Comparison of ENCODE assay signal across 14 cellular contexts in the genomic region with DNA sequence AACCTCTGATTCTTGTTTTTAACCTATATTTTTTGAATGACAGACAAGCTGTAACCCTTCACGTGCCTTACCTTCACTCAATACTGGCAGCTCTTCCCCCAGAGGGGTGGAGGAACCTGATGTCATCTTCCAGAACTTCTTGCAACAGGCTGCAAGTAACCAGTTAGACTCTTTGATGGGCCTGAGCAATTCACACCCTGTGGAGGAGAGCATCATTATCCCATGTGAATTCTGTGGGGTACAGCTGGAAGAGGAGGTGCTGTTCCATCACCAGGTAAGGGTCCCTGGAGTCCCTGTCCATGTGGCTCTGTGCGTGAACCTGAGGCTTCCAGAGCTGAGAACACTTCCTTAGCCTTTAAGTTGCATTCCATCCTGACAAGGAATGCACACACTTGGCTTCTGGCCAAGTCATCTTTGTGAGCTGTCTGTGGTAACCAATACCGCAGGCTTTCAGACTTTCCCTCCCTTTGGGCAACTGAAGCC. TPM values are rescaled to one million over a fixed set of nuclear protein-coding genes. Genes with fewer than 3 reads are reported as not detected.
DNase-seq lines count a peak whose midpoint lies in the region; ATAC-seq and TF ChIP-seq lines count a peak whose summit lies in the region.
"Had no signal": no experiment of that assay in that cellular context is flagged by ENCODE, and none has a peak within 500 bp of the region (broad histone marks: within the 10 kb centered on the region; RNA-seq: fewer than 3 reads in every experiment).

No MANE protein-coding gene starts in this region.

- in situ Hi-C loops in GM23248 (cut with MboI): no loop called here

- WGBS in GM23248 (ENCODE audit: low coverage in 1 of 2, low lambda C conversion rate in 2 of 2, missing lambda C conversion rate in 2 of 2), 2 experiments: 73 to 85% methylated on average over 3 of the region's 3 CpGs

- no peak overlapping the region for H3K4me2 ChIP-seq in GM23248 (ENCODE audit: unreplicated experiment)
- H3K4me2 ChIP-seq: neural progenitor cell had no signal

- intact Hi-C loops in A673 (cut with micrococcal nuclease; ENCODE audit: unreplicated experiment): no loop called here
- intact Hi-C loops in Right ventricle myocardium inferior (cut with DNase I): no loop called here

- H3K4me1 Mint-ChIP-seq in T-helper 17 cell: peaks cover 9% of the 10 kb centered on the region
- H3K4me1 Mint-ChIP-seq in effector memory CD8-positive, alpha-beta T cell (ENCODE audit: low read depth in 2 of 2): no peaks in the 10 kb centered on the region
- H3K4me1 Mint-ChIP-seq: central memory CD8-positive, alpha-beta T cell had no signal

- H3K36me3 ChIP-seq in A673 (ENCODE audit: insufficient read depth, low read length, poor library complexity, severe bottlenecking) (peaks cover 65% of the 10 kb centered on the region), GM23248 (ENCODE audit: low read depth) (peaks cover 55% of the 10 kb centered on the region)
- H3K36me3 ChIP-seq: neural progenitor cell had no signal

- H3F3A ChIP-seq in GM23248 (ENCODE audit: insufficient read depth): no peaks in the 10 kb centered on the region

- H3K9me2 ChIP-seq in GM23248 (ENCODE audit: insufficient read depth): no peaks in the 10 kb centered on the region

- TF ChIP-seq CTCF in A673 (conservative IDR thresholded peaks at IDR 0.05; ENCODE audit: low read depth, low read length): no peak

- H3K27ac ChIP-seq in A673 (ENCODE audit: low read depth, low read length, poor library complexity, severe bottlenecking) (no peak overlapping the region), GM23248 (no peak overlapping the region)
- H3K27ac ChIP-seq: neural progenitor cell, transverse colon had no signal

- peaks cover 14% of the 10 kb centered on the region for H3K36me3 Mint-ChIP-seq in T-helper 17 cell (ENCODE audit: low read depth)
- H3K36me3 Mint-ChIP-seq in effector memory CD8-positive, alpha-beta T cell (ENCODE audit: insufficient read depth): peaks cover 95% of the 10 kb centered on the region

- H3K9me3 ChIP-seq in A673 (ENCODE audit: low read depth, low read length, poor library complexity, severe bottlenecking): no peaks in the 10 kb centered on the region
- no peaks in the 10 kb centered on the region for H3K9me3 ChIP-seq in GM23248 (ENCODE audit: low read depth)
- H3K9me3 ChIP-seq in T-helper 17 cell (ENCODE audit: control insufficient read depth, low read length, poor library complexity, severe bottlenecking): no peaks in the 10 kb centered on the region
- H3K9me3 ChIP-seq: transverse colon had no signal

- H3K4me3 ChIP-seq in A673 (ENCODE audit: low read depth, low read length, poor library complexity, severe bottlenecking): no peak overlapping the region
- no peak overlapping the region for H3K4me3 ChIP-seq in GM23248
- H3K4me3 ChIP-seq: neural progenitor cell, transverse colon had no signal

- DNase-seq in A673 (ENCODE audit: low spot score) (peak; percentile 61), GM23248 (peak; percentile 51), T-helper 17 cell (no peak), glomerular visceral epithelial cell (ENCODE audit: extremely low spot score) (peak; percentile 90), Right ventricle myocardium inferior (ENCODE audit: missing footprints) (no peak), mucosa of gallbladder (ENCODE audit: low spot score) (no peak)
- DNase-seq in effector memory CD8-positive, alpha-beta T cell: no peak
- DNase-seq: activated CD4-positive, alpha-beta T cell treated with anti-CD3 and anti-CD28 coated beads, Interleukin-2, amount 50 U/mL, for 4 hours; NCI-H187; stimulated activated CD4-positive, alpha-beta T cell treated with anti-CD3 and anti-CD28 coated beads, Interleukin-4, amount 100 ng/mL, for 24 hours; transverse colon had no signal

- no peaks in the 10 kb centered on the region for H3K9me3 Mint-ChIP-seq in effector memory CD8-positive, alpha-beta T cell
- H3K9me3 Mint-ChIP-seq: central memory CD8-positive, alpha-beta T cell; neural progenitor cell had no signal

- no peak overlapping the region for H3K9ac ChIP-seq in GM23248
- H3K9ac ChIP-seq: neural progenitor cell had no signal

- H3K27ac Mint-ChIP-seq in T-helper 17 cell: no peak overlapping the region
- peak overlapping the region in 1 of 2 donors; percentile 60 for H3K27ac Mint-ChIP-seq in effector memory CD8-positive, alpha-beta T cell
- H3K27ac Mint-ChIP-seq: neural progenitor cell had no signal

- no peaks in the 10 kb centered on the region for H4K20me1 ChIP-seq in GM23248 (ENCODE audit: insufficient read depth)

- no peaks in the 10 kb centered on the region for H3K79me2 ChIP-seq in GM23248 (ENCODE audit: insufficient read depth)

- CTCF ChIA-PET in A673 (lab: Charles Lee): no interaction called here

- H3K27me3 ChIP-seq in A673 (replicated peaks; ENCODE audit: insufficient read depth, low read depth, low read length, poor library complexity): no peaks in the 10 kb centered on the region
- H3K27me3 ChIP-seq in GM23248 (replicated peaks; ENCODE audit: insufficient read depth): no peaks in the 10 kb centered on the region
- H3K27me3 ChIP-seq: neural progenitor cell, transverse colon had no signal

- peak overlapping the region; percentile 63 for H3K4me3 Mint-ChIP-seq in T-helper 17 cell
- H3K4me3 Mint-ChIP-seq in effector memory CD8-positive, alpha-beta T cell: no peak overlapping the region
- H3K4me3 Mint-ChIP-seq: central memory CD8-positive, alpha-beta T cell; neural progenitor cell had no signal

- H3K27me3 Mint-ChIP-seq in T-helper 17 cell: no peaks in the 10 kb centered on the region
- no peaks in the 10 kb centered on the region for H3K27me3 Mint-ChIP-seq in effector memory CD8-positive, alpha-beta T cell
- H3K27me3 Mint-ChIP-seq: central memory CD8-positive, alpha-beta T cell had no signal

- no peak overlapping the region for H2AFZ ChIP-seq in GM23248
- H2AFZ ChIP-seq: neural progenitor cell had no signal

- H3K4me1 ChIP-seq in A673 (ENCODE audit: insufficient read depth, low read length, poor library complexity, severe bottlenecking) (no peaks in the 10 kb centered on the region), GM23248 (ENCODE audit: insufficient read depth) (no peaks in the 10 kb centered on the region)
- H3K4me1 ChIP-seq: neural progenitor cell, transverse colon had no signal

- POLR2A ChIA-PET in A673 (lab: Charles Lee; ENCODE audit: low non-redundant PET): no interaction called here

- no TSS peak for BruUV-seq in A673 (replicated peaks; lab: Mats Ljungman, UMichigan)

- ATAC-seq in T-helper 17 cell (no peak), HG03045 (IDR thresholded peaks at IDR 0.05; ENCODE audit: unreplicated experiment) (no peak), Right ventricle myocardium inferior (no peak)
- ATAC-seq in effector memory CD8-positive, alpha-beta T cell (replicated peaks): no peak

RNA-seq across cellular contexts. Expression of gene TRAFD1, which starts 22.7 kb away (rescaled TPM):
- total RNA-seq in A673 (2021): 35.2 and 37.8 TPM in 2 replicates
- total RNA-seq in GM23248 (2014; rRNA removed; shearing (Covaris generic)): 31.7 and 42.1 TPM in 2 replicates
- polyA plus RNA-seq in GM23248 (2016; fragmentation: Nextera tagmentation; extraction: Ambion mirVana): 34.2 and 36.5 TPM in 2 replicates
- 10 to 100 TPM; 24.3 to 26.2 TPM for total RNA-seq in T-helper 17 cell
- 20.7 TPM for total RNA-seq in Right ventricle myocardium inferior
- total RNA-seq in mucosa of gallbladder: 28.1 TPM

RNA-seq across cellular contexts. Expression of gene NAA25, which starts 39.5 kb away (rescaled TPM):
- total RNA-seq in A673 (2021) (67.4 and 70.5 TPM in 2 replicates), T-helper 17 cell (10 to 100 TPM; 29.9 to 34.7 TPM), Right ventricle myocardium inferior (18.0 TPM), mucosa of gallbladder (15.8 TPM)
- 15.2 and 17.8 TPM in 2 replicates for total RNA-seq in GM23248 (2014; rRNA removed; shearing (Covaris generic))
- 16.1 and 17.2 TPM in 2 replicates for polyA plus RNA-seq in GM23248 (2016; fragmentation: Nextera tagmentation; extraction: Ambion mirVana)

Comparison
In these comparisons a context has a peak if more than half of its experiments do, and no peak if none do; other contexts are left out.
1. DNase-seq: peak in A673 (single experiment), GM23248 (single experiment) and glomerular visceral epithelial cell (single experiment); none in T-helper 17 cell (0 of 3), Right ventricle myocardium inferior (single experiment), mucosa of gallbladder (single experiment) and effector memory CD8-positive, alpha-beta T cell (0 of 3).